In genomic region chr11:44556735-44557409, GRCh38 we compare ENCODE assay signal across 8 cellular contexts. TPM values are rescaled to one million over a fixed set of nuclear protein-coding genes. Genes with fewer than 3 reads are reported as not detected.
DNase-seq lines count a peak whose midpoint lies in the region; ATAC-seq and TF ChIP-seq lines count a peak whose summit lies in the region.

No MANE protein-coding gene starts in this region.

- no peak overlapping the region for H4K12ac ChIP-seq in trophoblast cell (ENCODE audit: low read depth, low read length)

- H3K79me1 ChIP-seq in trophoblast cell (ENCODE audit: low read length): no peaks in the 10 kb centered on the region

- peak; percentile 30 for ATAC-seq in HG02938 (IDR thresholded peaks at IDR 0.05; ENCODE audit: unreplicated experiment)
- peak; percentile 20 for ATAC-seq in foreskin keratinocyte
- ATAC-seq in HG03025 (IDR thresholded peaks at IDR 0.05; ENCODE audit: low FRiP score, unreplicated experiment): no peak

- no peak overlapping the region for H3K9ac ChIP-seq in trophoblast cell (ENCODE audit: low read length)

- H3K14ac ChIP-seq in trophoblast cell (ENCODE audit: low read length): no peak overlapping the region

- H2BK5ac ChIP-seq in trophoblast cell (ENCODE audit: low read depth, low read length, poor library complexity): no peak overlapping the region

- no peak for TF ChIP-seq POLR2A in Peyer's patch (IDR thresholded peaks at IDR 0.05)

- H2AFZ ChIP-seq in trophoblast cell (ENCODE audit: insufficient read depth, low read length, poor library complexity): no peak overlapping the region

- H3K23ac ChIP-seq in trophoblast cell (ENCODE audit: low read length): no peak overlapping the region

- no CpG with 5 or more reads among the region's 11 CpGs for WGBS in trophoblast cell (ENCODE audit: extremely low coverage, insufficient coverage, insufficient read length)

- peak in 2 of 3 experiments; percentile 13 to 68 for DNase-seq in NCI-H1417 (lab: John Stamatoyannopoulos, UW)
- no peak for DNase-seq in NCI-H1417 treated with DMSO at 0.1 percent for 48 hours (lab: John Stamatoyannopoulos, UW)
- peak in 2 of 3 donors; percentile 75 to 89 for DNase-seq in Peyer's patch
- DNase-seq in activated effector memory CD4-positive, alpha-beta T cell treated with Interleukin-2 at 50 U/mL for 16 hours: peak; percentile 43
- DNase-seq in foreskin keratinocyte: peak in 1 of 2 donors; percentile 35
- DNase-seq in trophoblast cell: peak; percentile 29 to 73

- H2AK5ac ChIP-seq in trophoblast cell (ENCODE audit: low read length): no peak overlapping the region

- H2BK12ac ChIP-seq in trophoblast cell (ENCODE audit: low read length): no peak overlapping the region

- H3K79me2 ChIP-seq in trophoblast cell (ENCODE audit: control insufficient read depth, insufficient read depth, low read length, poor library complexity): no peaks in the 10 kb centered on the region

- TF ChIP-seq CTCF in Peyer's patch (IDR thresholded peaks at IDR 0.05) (peak; percentile 47 to 93 (median 79)), foreskin keratinocyte (conservative IDR thresholded peaks at IDR 0.05) (peak; percentile 94)

- H3K36me3 ChIP-seq in Peyer's patch: no peaks in the 10 kb centered on the region
- H3K36me3 ChIP-seq in trophoblast cell (ENCODE audit: control insufficient read depth in 1 of 2, insufficient read depth in 2 of 2, low read length in 2 of 2): no peaks in the 10 kb centered on the region

- H3K4me2 ChIP-seq in trophoblast cell (ENCODE audit: low read length): no peak overlapping the region

- no peak overlapping the region for H3K4ac ChIP-seq in trophoblast cell (ENCODE audit: low read depth, low read length)

- no peak overlapping the region for H4K91ac ChIP-seq in trophoblast cell (ENCODE audit: low read depth, low read length)

- H3K18ac ChIP-seq in trophoblast cell (ENCODE audit: low read length): no peak overlapping the region

- no peaks in the 10 kb centered on the region for H3K27me3 ChIP-seq in Peyer's patch
- no peaks in the 10 kb centered on the region for H3K27me3 ChIP-seq in foreskin keratinocyte
- no peaks in the 10 kb centered on the region for H3K27me3 ChIP-seq in trophoblast cell (ENCODE audit: insufficient read depth, low read length)

- no peak overlapping the region for H3K4me3 ChIP-seq in Peyer's patch
- no peak overlapping the region for H3K4me3 ChIP-seq in trophoblast cell (ENCODE audit: low read depth, low read length)

- peak overlapping the region in 2 of 4 donors; percentile 18 to 62 for H3K27ac ChIP-seq in Peyer's patch
- H3K27ac ChIP-seq in foreskin keratinocyte: no peak overlapping the region
- H3K27ac ChIP-seq in trophoblast cell (ENCODE audit: low read depth, low read length): no peak overlapping the region

- H4K8ac ChIP-seq in trophoblast cell (ENCODE audit: low read depth, low read length): no peak overlapping the region

- H3K4me1 ChIP-seq in Peyer's patch (peaks cover 0 to 14% (median 12%) of the 10 kb centered on the region in 4 donors), foreskin keratinocyte (peaks cover 11% of the 10 kb centered on the region), trophoblast cell (ENCODE audit: control insufficient read depth in 1 of 2, insufficient read depth in 2 of 2, low read length in 2 of 2) (no peaks in the 10 kb centered on the region)

- H3K9me3 ChIP-seq in Peyer's patch (no peaks in the 10 kb centered on the region), trophoblast cell (ENCODE audit: insufficient read depth, low read depth, low read length) (peaks cover 2% of the 10 kb centered on the region)

- no peak overlapping the region for H2BK120ac ChIP-seq in trophoblast cell (ENCODE audit: insufficient read depth, low read length, poor library complexity)

RNA-seq across cellular contexts. Expression of gene CD82, which starts 8.6 kb away (rescaled TPM):
- 100 to 1,000 TPM in 1 of 4 donors, 10 to 100 TPM in 3; 40.4 to 140 (median 78.4) TPM for total RNA-seq in Peyer's patch
- total RNA-seq in foreskin keratinocyte: 91.8 and 97.5 TPM in 2 replicates
- polyA plus RNA-seq in foreskin keratinocyte: 207 and 211 TPM in 2 replicates
- polyA plus RNA-seq in trophoblast cell (2013): 0.61 and 1.0 TPM in 2 replicates
